Comparison of ENCODE assay signal across 7 cellular contexts in genomic region chr13:111429064-111429558, GRCh38.
DNase-seq lines count a peak whose midpoint lies in the region; ATAC-seq and TF ChIP-seq lines count a peak whose summit lies in the region.

No MANE protein-coding gene starts in this region.

- no peak for DNase-seq in GM06990 (ENCODE audit: extremely low read depth, insufficient read length)
- DNase-seq in HCT116 (ENCODE audit: low read depth, low spot score) = peak; percentile 58
- DNase-seq in NCI-H2227 (lab: John Stamatoyannopoulos, UW; ENCODE audit: unreplicated experiment) = peak; percentile 48
- DNase-seq in activated naive CD4-positive, alpha-beta T cell treated with anti-CD3 and anti-CD28 coated beads for 36 hours = peak; percentile 68
- DNase-seq in iPS DF 6.9 (ENCODE audit: low read depth, low spot score) = peak; percentile 39
- DNase-seq in stimulated activated CD4-positive, alpha-beta T cell treated with anti-CD3 and anti-CD28 coated beads, Interleukin-4, amount 100 ng/mL, for 1 hour = peak; percentile 33
- no peak for DNase-seq in cortex of kidney (lab: John Stamatoyannopoulos, UW)

- H2AFZ ChIP-seq in HCT116 (ENCODE audit: low read depth, low read length, poor library complexity, severe bottlenecking) = peak overlapping the region; percentile 30

- H3K36me3 ChIP-seq in GM06990 (ENCODE audit: control insufficient read depth, insufficient read depth, low read length) = no peaks in the 10 kb centered on the region
- no peaks in the 10 kb centered on the region for H3K36me3 ChIP-seq in HCT116 (ENCODE audit: control insufficient read depth in 1 of 2, insufficient read depth in 2 of 2, low read length in 2 of 2)
- H3K36me3 ChIP-seq in iPS DF 6.9 (ENCODE audit: control insufficient read depth, insufficient read depth, low read length) = no peaks in the 10 kb centered on the region

- H3K9me2 ChIP-seq in HCT116 (ENCODE audit: insufficient read depth) = no peaks in the 10 kb centered on the region

- no peaks in the 10 kb centered on the region for H4K20me1 ChIP-seq in HCT116 (ENCODE audit: insufficient read depth)

- H3K4me1 ChIP-seq in HCT116 (ENCODE audit: control insufficient read depth in 1 of 2, insufficient read depth in 2 of 2, low read length in 2 of 2) = peaks cover 0 to 7% of the 10 kb centered on the region in 2 experiments; a peak in 1 of 4 replicates
- no peaks in the 10 kb centered on the region for H3K4me1 ChIP-seq in iPS DF 6.9 (ENCODE audit: control insufficient read depth, insufficient read depth, low read length)

- BruUV-seq in HCT116 (replicated peaks; lab: Mats Ljungman, UMichigan) = no TSS peak

- H3K27me3 ChIP-seq in GM06990 (replicated peaks; ENCODE audit: control insufficient read depth, insufficient read depth, low read length) (peaks cover 1% of the 10 kb centered on the region), HCT116 (ENCODE audit: insufficient read depth, low read length) (peaks cover 11% of the 10 kb centered on the region; the same call in 1 of the 2 replicates), iPS DF 6.9 (ENCODE audit: control insufficient read depth, insufficient read depth, low read length) (no peaks in the 10 kb centered on the region)

- intact Hi-C loops in HCT116 (cut with micrococcal nuclease) = no loop called here
- intact Hi-C loops in activated naive CD4-positive, alpha-beta T cell treated with anti-CD3 and anti-CD28 coated beads for 36 hours (cut with micrococcal nuclease) = no loop called here

- H3K4me3 Mint-ChIP-seq in activated naive CD4-positive, alpha-beta T cell treated with anti-CD3 and anti-CD28 coated beads for 36 hours = no peak overlapping the region

- H3K27me3 Mint-ChIP-seq in activated naive CD4-positive, alpha-beta T cell treated with anti-CD3 and anti-CD28 coated beads for 36 hours (ENCODE audit: low read depth) = peaks cover 6% of the 10 kb centered on the region

- H3K9me3 Mint-ChIP-seq in activated naive CD4-positive, alpha-beta T cell treated with anti-CD3 and anti-CD28 coated beads for 36 hours = no peaks in the 10 kb centered on the region

- no peak overlapping the region for H3K9ac ChIP-seq in HCT116 (ENCODE audit: low read length)

- H3K79me2 ChIP-seq in HCT116 (ENCODE audit: insufficient read depth, low read length) = no peaks in the 10 kb centered on the region

- no peak overlapping the region for H3K27ac Mint-ChIP-seq in activated naive CD4-positive, alpha-beta T cell treated with anti-CD3 and anti-CD28 coated beads for 36 hours

- RAD21 ChIA-PET in HCT116 (lab: Charles Lee; ENCODE audit: low non-redundant PET in 1 of 2, low total read pairs in 2 of 2, uncharacterized antibody in 2 of 2, unreplicated experiment in 2 of 2) = interaction anchor here in 1 of 2 experiments (1.0 kb wide), 1 partner anchor 84 kb away, joined by 3 read pairs; no protein-coding TSS in a partner anchor

- POLR2A ChIA-PET in HCT116 (lab: Charles Lee) = no interaction called here

- no peaks in the 10 kb centered on the region for H3K9me3 ChIP-seq in HCT116 (ENCODE audit: control insufficient read depth in 1 of 2, insufficient read depth in 1 of 2, low read depth in 1 of 2, low read length in 2 of 2)
- no peaks in the 10 kb centered on the region for H3K9me3 ChIP-seq in iPS DF 6.9 (ENCODE audit: control insufficient read depth, insufficient read depth, low read length)

- no peaks in the 10 kb centered on the region for H3K36me3 Mint-ChIP-seq in activated naive CD4-positive, alpha-beta T cell treated with anti-CD3 and anti-CD28 coated beads for 36 hours (ENCODE audit: low read depth)

- H3K4me1 Mint-ChIP-seq in activated naive CD4-positive, alpha-beta T cell treated with anti-CD3 and anti-CD28 coated beads for 36 hours (ENCODE audit: low read depth) = no peaks in the 10 kb centered on the region

- H3K4me2 ChIP-seq in HCT116 (ENCODE audit: low read length) = peak overlapping the region; percentile 65

- TF ChIP-seq CTCF in GM06990 (IDR thresholded peaks at IDR 0.05; ENCODE audit: insufficient read depth, low read length, poor library complexity, severe bottlenecking) = peak; percentile 62
- peak; percentile 50 to 74 (median 70); a peak in 5 of 6 replicates for TF ChIP-seq CTCF in HCT116 (IDR thresholded peaks at IDR 0.05 in 2 of 3, conservative IDR thresholded peaks at IDR 0.05 in 1 of 3; ENCODE audit: borderline replicate concordance in 1 of 3, insufficient read depth in 1 of 3, low read depth in 2 of 3, low read length in 2 of 3)

- no peak overlapping the region for H3K27ac ChIP-seq in HCT116 (ENCODE audit: low read depth, low read length)
- H3K27ac ChIP-seq in iPS DF 6.9 (ENCODE audit: low read length) = no peak overlapping the region

- TF ChIP-seq POLR2A in HCT116 (IDR thresholded peaks at IDR 0.05; ENCODE audit: borderline replicate concordance, extremely low read depth, insufficient read depth, insufficient read length) = no peak

- ATAC-seq in HCT116 = peak; percentile 96

- no CpG with 5 or more reads among the region's 12 CpGs for WGBS in iPS DF 6.9 (ENCODE audit: insufficient coverage, insufficient read length)

- H3K4me3 ChIP-seq in GM06990 (replicated peaks; ENCODE audit: low read depth, low read length) (no peak overlapping the region), HCT116 (replicated peaks in 1 of 2; ENCODE audit: low read depth in 1 of 2, low read length in 2 of 2) (peak overlapping the region in 1 of 2 experiments; percentile 9; a peak in 1 of 4 replicates), iPS DF 6.9 (ENCODE audit: low read length) (peak overlapping the region; percentile 76; the same call in 1 of the 2 replicates)

- CTCF ChIA-PET in HCT116 (lab: Charles Lee) = interaction anchor here (0.9 to 3.8 kb wide), 14 partner anchors 10 to 361 kb away, joined by 3 to 33 read pairs (median 3); no protein-coding TSS in a partner anchor
- CTCF ChIA-PET in activated naive CD4-positive, alpha-beta T cell treated with anti-CD3 and anti-CD28 coated beads for 36 hours (lab: Charles Lee) = interaction anchor here (0.6 to 1.7 kb wide), 16 partner anchors 8 to 478 kb away, joined by 3 to 5 read pairs (median 3); no protein-coding TSS in a partner anchor

- peak; percentile 45 for TF ChIP-seq RAD21 in HCT116 (IDR thresholded peaks at IDR 0.05; ENCODE audit: low read depth)

TF ChIP-seq in HCT116, 20 proteins besides CTCF, POLR2A, EP300 and RAD21 (continues in another document):
- TF ChIP-seq JUND (IDR thresholded peaks at IDR 0.05) (no peak), ELF1 (IDR thresholded peaks at IDR 0.05; ENCODE audit: borderline replicate concordance, low read depth) (no peak), ATF3 (IDR thresholded peaks at IDR 0.05) (no peak), MAX (IDR thresholded peaks at IDR 0.05) (no peak), SP1 (IDR thresholded peaks at IDR 0.05; ENCODE audit: low read depth) (no peak), POLR2AphosphoS5 (IDR thresholded peaks at IDR 0.05; ENCODE audit: low read depth, low read length) (no peak), CBX3 (IDR thresholded peaks at IDR 0.05; ENCODE audit: low read depth) (no peak), CEBPB (IDR thresholded peaks at IDR 0.05; ENCODE audit: low read depth) (no peak), FOSL1 (IDR thresholded peaks at IDR 0.05; ENCODE audit: low read depth) (no peak), YY1 (IDR thresholded peaks at IDR 0.05; ENCODE audit: extremely low read depth, insufficient replicate concordance, low read depth, low read length) (no peak), EGR1 (IDR thresholded peaks at IDR 0.05; ENCODE audit: low read depth) (no peak), EZH2 (IDR thresholded peaks at IDR 0.05) (no peak), SIN3A (IDR thresholded peaks at IDR 0.05; ENCODE audit: low read depth) (no peak), ZFX (IDR thresholded peaks at IDR 0.05) (no peak), ZNF274 (IDR thresholded peaks at IDR 0.05; ENCODE audit: low read depth, low read length) (no peak), ZBTB33 (IDR thresholded peaks at IDR 0.05; ENCODE audit: extremely low read depth, insufficient replicate concordance, low read length) (no peak), EZH2phosphoT487 (IDR thresholded peaks at IDR 0.05; ENCODE audit: borderline replicate concordance) (no peak), SRF (IDR thresholded peaks at IDR 0.05; ENCODE audit: low read depth) (no peak), TCF7L2 (IDR thresholded peaks at IDR 0.05; ENCODE audit: borderline replicate concordance, extremely low read depth, insufficient read depth, insufficient read length) (no peak)

Comparison
In these comparisons a context has a peak if more than half of its experiments do, and no peak if none do; other contexts are left out.
1. DNase-seq: peak in HCT116 (single experiment), NCI-H2227 (single experiment), activated naive CD4-positive, alpha-beta T cell treated with anti-CD3 and anti-CD28 coated beads for 36 hours (single experiment), iPS DF 6.9 (single experiment) and stimulated activated CD4-positive, alpha-beta T cell treated with anti-CD3 and anti-CD28 coated beads, Interleukin-4, amount 100 ng/mL, for 1 hour (single experiment); none in GM06990 (single experiment) and cortex of kidney (single experiment).